12 cellular contexts compared by ENCODE assay signal in genomic region chr18:10015288-10015701, GRCh38.
A peak's percentile ranks its signal among the peaks of the same experiment; 100 is the strongest.
DNase-seq lines count a peak whose midpoint lies in the region; ATAC-seq and TF ChIP-seq lines count a peak whose summit lies in the region.
"Had no signal": no experiment of that assay in that cellular context is flagged by ENCODE, and none has a peak within 500 bp of the region (broad histone marks: within the 10 kb centered on the region; RNA-seq: fewer than 3 reads in every experiment).

No MANE protein-coding gene starts in this region.

- CTCF ChIA-PET in HEK293 (lab: Yijun Ruan, JAX): interaction anchor here (0.7 to 2.2 kb wide), 3 partner anchors 44 to 125 kb away, joined by 3 to 7 read pairs (median 3); no protein-coding TSS in a partner anchor
- CTCF ChIA-PET in CD4-positive, alpha-beta T cell (lab: Charles Lee): no interaction called here

- H3K36me3 Mint-ChIP-seq in CD4-positive, alpha-beta T cell (ENCODE audit: low read depth): no peaks in the 10 kb centered on the region
- H3K36me3 Mint-ChIP-seq in activated T-cell treated with anti-CD3 and anti-CD28 coated beads, Interleukin-2, amount 50 U/mL, for 24 hours (ENCODE audit: low read depth): no peaks in the 10 kb centered on the region
- H3K36me3 Mint-ChIP-seq: activated CD8-positive, alpha-beta memory T cell treated with anti-CD3 and anti-CD28 coated beads, Interleukin-2, amount 10 ng/mL, durations not matched to agents 7 days and 5 days had no signal

- peak; percentile 51 for DNase-seq in brain microvascular endothelial cell
- DNase-seq in right cardiac atrium: peak in 2 of 3 donors; percentile 58 to 68
- DNase-seq in stromal cell of bone marrow (ENCODE audit: low read depth): peak; percentile 17
- no peak for DNase-seq in CD1c-positive myeloid dendritic cell (ENCODE audit: extremely low spot score)
- no peak for DNase-seq in CD4-positive, alpha-beta T cell
- DNase-seq in activated T-cell treated with anti-CD3 and anti-CD28 coated beads, Interleukin-2, amount 50 U/mL, for 24 hours: no peak
- DNase-seq: activated CD8-positive, alpha-beta memory T cell treated with anti-CD3 and anti-CD28 coated beads, Interleukin-2, amount 10 ng/mL, durations not matched to agents 7 days and 5 days; erythroblast; lower lobe of right lung; NCI-H82 had no signal

- 30% methylated on average over 9 of the region's 9 CpGs for WGBS in right cardiac atrium

- peaks cover 4% of the 10 kb centered on the region for H3K27me3 Mint-ChIP-seq in CD4-positive, alpha-beta T cell
- no peaks in the 10 kb centered on the region for H3K27me3 Mint-ChIP-seq in activated T-cell treated with anti-CD3 and anti-CD28 coated beads, Interleukin-2, amount 50 U/mL, for 24 hours

- H3K4me1 Mint-ChIP-seq in CD4-positive, alpha-beta T cell (ENCODE audit: low read depth): no peaks in the 10 kb centered on the region
- peaks cover 6% of the 10 kb centered on the region for H3K4me1 Mint-ChIP-seq in activated T-cell treated with anti-CD3 and anti-CD28 coated beads, Interleukin-2, amount 50 U/mL, for 24 hours (ENCODE audit: low read depth)

- H3K4me1 ChIP-seq in HEK293 (ENCODE audit: control insufficient read depth, insufficient read depth, low read length): peaks cover 1% of the 10 kb centered on the region; the same call in 1 of the 2 replicates
- H3K4me1 ChIP-seq in right cardiac atrium (ENCODE audit: control insufficient read depth, insufficient read depth, low read length): peaks cover 19% of the 10 kb centered on the region

- H3K9me3 ChIP-seq in HEK293 (ENCODE audit: control insufficient read depth, insufficient read depth, low read depth, low read length) (no peaks in the 10 kb centered on the region), right cardiac atrium (ENCODE audit: control insufficient read depth, low read length) (no peaks in the 10 kb centered on the region)
- H3K9me3 ChIP-seq in CD4-positive, alpha-beta T cell (ENCODE audit: control insufficient read depth, low read length): no peaks in the 10 kb centered on the region
- H3K9me3 ChIP-seq: lower lobe of right lung had no signal

- ATAC-seq in right cardiac atrium (peak; percentile 47 to 59), GM19035 (IDR thresholded peaks at IDR 0.05; ENCODE audit: unreplicated experiment) (no peak)
- no peak for ATAC-seq in CD4-positive, alpha-beta T cell (ENCODE audit: poor library complexity)
- ATAC-seq: activated CD8-positive, alpha-beta memory T cell treated with anti-CD3 and anti-CD28 coated beads, Interleukin-2, amount 10 ng/mL, durations not matched to agents 7 days and 5 days had no signal

- no peak overlapping the region for H3K4me3 Mint-ChIP-seq in CD4-positive, alpha-beta T cell
- no peak overlapping the region for H3K4me3 Mint-ChIP-seq in activated T-cell treated with anti-CD3 and anti-CD28 coated beads, Interleukin-2, amount 50 U/mL, for 24 hours
- H3K4me3 Mint-ChIP-seq: activated CD8-positive, alpha-beta memory T cell treated with anti-CD3 and anti-CD28 coated beads, Interleukin-2, amount 10 ng/mL, durations not matched to agents 7 days and 5 days had no signal

- H3K27ac ChIP-seq in HEK293 (ENCODE audit: extremely low read depth, low read depth, low read length) (no peak overlapping the region), brain microvascular endothelial cell (peak overlapping the region; percentile 63), right cardiac atrium (ENCODE audit: low read length) (peak overlapping the region; percentile 93)
- H3K27ac ChIP-seq in CD4-positive, alpha-beta T cell (ENCODE audit: low read depth, low read length): no peak overlapping the region
- H3K27ac ChIP-seq: lower lobe of right lung had no signal

- H3K36me3 ChIP-seq in HEK293 (ENCODE audit: control insufficient read depth in 2 of 2, insufficient read depth in 1 of 2, low read length in 2 of 2) (no peaks in the 10 kb centered on the region), brain microvascular endothelial cell (replicated peaks) (no peaks in the 10 kb centered on the region)
- H3K36me3 ChIP-seq: lower lobe of right lung had no signal

- H3K27ac Mint-ChIP-seq in CD4-positive, alpha-beta T cell: no peak overlapping the region
- H3K27ac Mint-ChIP-seq in activated T-cell treated with anti-CD3 and anti-CD28 coated beads, Interleukin-2, amount 50 U/mL, for 24 hours: no peak overlapping the region
- H3K27ac Mint-ChIP-seq: activated CD8-positive, alpha-beta memory T cell treated with anti-CD3 and anti-CD28 coated beads, Interleukin-2, amount 10 ng/mL, durations not matched to agents 7 days and 5 days had no signal

- H3K27me3 ChIP-seq in brain microvascular endothelial cell (replicated peaks) (no peaks in the 10 kb centered on the region), right cardiac atrium (ENCODE audit: control insufficient read depth, insufficient read depth) (no peaks in the 10 kb centered on the region)
- H3K27me3 ChIP-seq in CD4-positive, alpha-beta T cell (ENCODE audit: control insufficient read depth, insufficient read depth, low read length): no peaks in the 10 kb centered on the region

- no peak for TF ChIP-seq CTCF in HEK293 (tag by site-specific recombination; IDR thresholded peaks at IDR 0.05)
- TF ChIP-seq CTCF in brain microvascular endothelial cell (IDR thresholded peaks at IDR 0.05; ENCODE audit: low read depth, low read length, missing control alignments): no peak
- TF ChIP-seq CTCF in CD4-positive, alpha-beta T cell (IDR thresholded peaks at IDR 0.05): no peak

- H3K4me3 ChIP-seq in HEK293 (ENCODE audit: low read depth, low read length): no peak overlapping the region
- H3K4me3 ChIP-seq in brain microvascular endothelial cell (ENCODE audit: low read depth, low read length): no peak overlapping the region
- H3K4me3 ChIP-seq in right cardiac atrium (ENCODE audit: low read length): no peak overlapping the region
- H3K4me3 ChIP-seq: lower lobe of right lung had no signal

- POLR2A ChIA-PET in HEK293 (lab: Yijun Ruan, JAX): no interaction called here
- POLR2A ChIA-PET in CD4-positive, alpha-beta T cell (lab: Charles Lee): interaction anchor here (0.6 kb wide), 1 partner anchor 825 kb away, joined by 3 read pairs; no protein-coding TSS in a partner anchor

- in situ Hi-C loops in brain microvascular endothelial cell (cut with HindIII; ENCODE audit: low pct_ligation_motif_present, low sequenced_read_pairs): no loop called here

- intact Hi-C loops in right cardiac atrium (cut with DNase I): no loop called here
- intact Hi-C loops in CD4-positive, alpha-beta T cell (cut with DNase I, micrococcal nuclease): no loop called here

- no peaks in the 10 kb centered on the region for H3K9me3 Mint-ChIP-seq in CD4-positive, alpha-beta T cell
- H3K9me3 Mint-ChIP-seq in activated T-cell treated with anti-CD3 and anti-CD28 coated beads, Interleukin-2, amount 50 U/mL, for 24 hours: no peaks in the 10 kb centered on the region

TF ChIP-seq in HEK293, 187 proteins besides CTCF, POLR2A, EP300 and RAD21:
- TF ChIP-seq MYNN (tag by site-specific recombination; IDR thresholded peaks at IDR 0.05; ENCODE audit: borderline replicate concordance) (peak; percentile 75), ZNF211 (tag by site-specific recombination; IDR thresholded peaks at IDR 0.05; ENCODE audit: low read depth) (no peak)
TF ChIP-seq in HEK293: peak in this region for 1.

Comparison
In these comparisons a context has a peak if more than half of its experiments do, and no peak if none do; other contexts are left out.
1. H3K27ac ChIP-seq: peak in brain microvascular endothelial cell (single experiment) and right cardiac atrium (single experiment); none in HEK293 (single experiment) and CD4-positive, alpha-beta T cell (single experiment).
2. DNase-seq: peak in brain microvascular endothelial cell (single experiment), right cardiac atrium (2 of 3) and stromal cell of bone marrow (single experiment); none in CD1c-positive myeloid dendritic cell (single experiment), CD4-positive, alpha-beta T cell (0 of 10) and activated T-cell treated with anti-CD3 and anti-CD28 coated beads, Interleukin-2, amount 50 U/mL, for 24 hours (single experiment).
3. ATAC-seq: peak in right cardiac atrium (2 of 2); none in GM19035 (single experiment) and CD4-positive, alpha-beta T cell (single experiment).